1 cellular context compared by ENCODE assay signal in the genomic region with DNA sequence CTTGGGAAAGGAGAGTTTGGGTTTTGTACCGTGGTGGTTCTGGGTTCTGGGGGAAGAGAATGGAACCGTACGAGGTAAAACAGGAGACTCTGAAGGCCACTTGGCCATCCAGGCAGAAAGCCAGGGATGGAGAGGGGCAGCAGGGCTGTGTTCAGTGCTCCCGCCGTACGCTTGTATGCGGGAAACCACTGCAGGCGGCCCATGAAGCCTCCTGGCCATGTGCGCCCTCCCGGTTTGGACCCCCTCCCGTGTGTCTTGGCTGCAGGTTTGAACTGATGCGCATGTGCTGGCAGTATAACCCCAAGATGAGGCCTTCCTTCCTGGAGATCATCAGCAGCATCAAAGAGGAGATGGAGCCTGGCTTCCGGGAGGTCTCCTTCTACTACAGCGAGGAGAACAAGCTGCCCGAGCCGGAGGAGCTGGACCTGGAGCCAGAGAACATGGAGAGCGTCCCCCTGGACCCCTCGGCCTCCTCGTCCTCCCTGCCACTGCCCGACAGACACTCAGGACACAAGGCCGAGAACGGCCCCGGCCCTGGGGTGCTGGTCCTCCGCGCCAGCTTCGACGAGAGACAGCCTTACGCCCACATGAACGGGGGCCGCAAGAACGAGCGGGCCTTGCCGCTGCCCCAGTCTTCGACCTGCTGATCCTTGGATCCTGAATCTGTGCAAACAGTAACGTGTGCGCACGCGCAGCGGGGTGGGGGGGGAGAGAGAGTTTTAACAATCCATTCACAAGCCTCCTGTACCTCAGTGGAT.
A peak's percentile ranks its signal among the peaks of the same experiment; 100 is the strongest.
TF ChIP-seq lines count a peak whose summit lies in the region.

No MANE protein-coding gene starts in this region.

TF ChIP-seq in HepG2, 621 proteins besides CTCF, POLR2A, EP300 and RAD21:
- no peak for TF ChIP-seq MED8 (CRISPR knock-in tag; IDR thresholded peaks at IDR 0.05; ENCODE audit: insufficient replicate concordance)
- TF ChIP-seq, protein P1, sequence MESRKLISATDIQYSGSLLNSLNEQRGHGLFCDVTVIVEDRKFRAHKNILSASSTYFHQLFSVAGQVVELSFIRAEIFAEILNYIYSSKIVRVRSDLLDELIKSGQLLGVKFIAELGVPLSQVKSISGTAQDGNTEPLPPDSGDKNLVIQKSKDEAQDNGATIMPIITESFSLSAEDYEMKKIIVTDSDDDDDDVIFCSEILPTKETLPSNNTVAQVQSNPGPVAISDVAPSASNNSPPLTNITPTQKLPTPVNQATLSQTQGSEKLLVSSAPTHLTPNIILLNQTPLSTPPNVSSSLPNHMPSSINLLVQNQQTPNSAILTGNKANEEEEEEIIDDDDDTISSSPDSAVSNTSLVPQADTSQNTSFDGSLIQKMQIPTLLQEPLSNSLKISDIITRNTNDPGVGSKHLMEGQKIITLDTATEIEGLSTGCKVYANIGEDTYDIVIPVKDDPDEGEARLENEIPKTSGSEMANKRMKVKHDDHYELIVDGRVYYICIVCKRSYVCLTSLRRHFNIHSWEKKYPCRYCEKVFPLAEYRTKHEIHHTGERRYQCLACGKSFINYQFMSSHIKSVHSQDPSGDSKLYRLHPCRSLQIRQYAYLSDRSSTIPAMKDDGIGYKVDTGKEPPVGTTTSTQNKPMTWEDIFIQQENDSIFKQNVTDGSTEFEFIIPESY (CRISPR knock-in tag; IDR thresholded peaks at IDR 0.05) = peak; percentile 72
- no peak for TF ChIP-seq GLI4 (CRISPR knock-in tag; IDR thresholded peaks at IDR 0.05; ENCODE audit: borderline replicate concordance)
- TF ChIP-seq SNAPC2 (CRISPR knock-in tag; IDR thresholded peaks at IDR 0.05) = no peak
TF ChIP-seq in HepG2: peak in this region for 1.
